In genomic region chr16:57372372-57373116, GRCh38 we compare ENCODE assay signal across 8 cellular contexts. TPM values are rescaled to one million over a fixed set of nuclear protein-coding genes. Genes with fewer than 3 reads are reported as not detected.
DNase-seq lines count a peak whose midpoint lies in the region; TF ChIP-seq lines count a peak whose summit lies in the region.

TSS of gene CX3CL1 (plus strand) at chr16:57372490. CDS start at chr16:57372569, 79 bp downstream.

- no peaks in the 10 kb centered on the region for H3K9me3 Mint-ChIP-seq in H9
- H3K9me3 Mint-ChIP-seq in CD14-positive monocyte: peaks cover 0 to 2% (median 0%) of the 10 kb centered on the region in 7 donors
- H3K9me3 Mint-ChIP-seq in activated CD4-positive, alpha-beta T cell treated with anti-CD3 and anti-CD28 coated beads, Interleukin-2, amount 10 ng/mL, durations not matched to agents 7 days and 5 days: no peaks in the 10 kb centered on the region
- H3K9me3 Mint-ChIP-seq in activated CD4-positive, alpha-beta memory T cell treated with anti-CD3 and anti-CD28 coated beads, Interleukin-2, amount 10 ng/mL, durations not matched to agents 7 days and 5 days: no peaks in the 10 kb centered on the region

- H3K36me3 ChIP-seq in iPS-18a (ENCODE audit: control insufficient read depth, low read depth, low read length): no peaks in the 10 kb centered on the region
- H3K36me3 ChIP-seq in sigmoid colon: no peaks in the 10 kb centered on the region

- DNase-seq in H9: peak; percentile 86
- DNase-seq in astrocyte of the spinal cord (ENCODE audit: low read depth, low spot score): peak; percentile 53
- DNase-seq in sigmoid colon: peak; percentile 87
- no peak for DNase-seq in CD14-positive monocyte (ENCODE audit: low spot score)
- DNase-seq in activated CD4-positive, alpha-beta T cell treated with anti-CD3 and anti-CD28 coated beads, Interleukin-2, amount 10 ng/mL, durations not matched to agents 7 days and 5 days: no peak
- no peak for DNase-seq in NCI-H187 (lab: John Stamatoyannopoulos, UW)
- DNase-seq in activated CD4-positive, alpha-beta memory T cell treated with anti-CD3 and anti-CD28 coated beads, Interleukin-2, amount 10 ng/mL, durations not matched to agents 7 days and 5 days: no peak

- TF ChIP-seq EP300 in sigmoid colon (IDR thresholded peaks at IDR 0.05): no peak

- H3K36me3 Mint-ChIP-seq in H9 (ENCODE audit: insufficient read depth in 1 of 3, low read depth in 3 of 3) (no peaks in the 10 kb centered on the region), CD14-positive monocyte (no peaks in the 10 kb centered on the region)
- no peaks in the 10 kb centered on the region for H3K36me3 Mint-ChIP-seq in activated CD4-positive, alpha-beta T cell treated with anti-CD3 and anti-CD28 coated beads, Interleukin-2, amount 10 ng/mL, durations not matched to agents 7 days and 5 days (ENCODE audit: low read depth)
- H3K36me3 Mint-ChIP-seq in activated CD4-positive, alpha-beta memory T cell treated with anti-CD3 and anti-CD28 coated beads, Interleukin-2, amount 10 ng/mL, durations not matched to agents 7 days and 5 days (ENCODE audit: low read depth): no peaks in the 10 kb centered on the region

- peak within 1 kb of the TSS; percentile 14 for H3K4me2 ChIP-seq in H9 (ENCODE audit: insufficient read depth, insufficient read length, low read length)

- peak within 1 kb of the TSS; percentile 31 for H3K4me3 ChIP-seq in astrocyte of the spinal cord (ENCODE audit: low read depth, low read length)
- peak within 1 kb of the TSS; percentile 39 for H3K4me3 ChIP-seq in iPS-18a (ENCODE audit: low read length)
- H3K4me3 ChIP-seq in sigmoid colon: peak within 1 kb of the TSS; percentile 44 to 65 (median 60)

- no peak within 1 kb of the TSS for H3K56ac ChIP-seq in H9 (ENCODE audit: insufficient read length, low read depth, low read length)

- peaks cover 22 to 29% of the 10 kb centered on the region in 2 experiments for H3K4me1 Mint-ChIP-seq in H9
- peaks cover 3% of the 10 kb centered on the region for H3K4me1 Mint-ChIP-seq in CD14-positive monocyte
- peaks cover 4% of the 10 kb centered on the region for H3K4me1 Mint-ChIP-seq in activated CD4-positive, alpha-beta T cell treated with anti-CD3 and anti-CD28 coated beads, Interleukin-2, amount 10 ng/mL, durations not matched to agents 7 days and 5 days
- H3K4me1 Mint-ChIP-seq in activated CD4-positive, alpha-beta memory T cell treated with anti-CD3 and anti-CD28 coated beads, Interleukin-2, amount 10 ng/mL, durations not matched to agents 7 days and 5 days: peaks cover 4% of the 10 kb centered on the region

- no peaks in the 10 kb centered on the region for H4K20me1 ChIP-seq in H9 (ENCODE audit: control insufficient read depth, insufficient read depth, insufficient read length)

- no peak within 1 kb of the TSS for H3K9ac ChIP-seq in H9 (ENCODE audit: extremely low read depth, insufficient read length, low read length)
- H3K9ac ChIP-seq in iPS-18a (ENCODE audit: low read length): peak within 1 kb of the TSS; percentile 14

- no peak within 1 kb of the TSS for H3K23ac ChIP-seq in H9 (ENCODE audit: insufficient read length, low read depth, low read length)

- H2BK5ac ChIP-seq in H9 (ENCODE audit: insufficient read length, low read length): no peak within 1 kb of the TSS

- CTCF ChIA-PET in activated CD4-positive, alpha-beta T cell treated with anti-CD3 and anti-CD28 coated beads, Interleukin-2, amount 10 ng/mL, durations not matched to agents 7 days and 5 days (lab: Charles Lee): interaction anchor here (0.7 kb wide), 1 partner anchor 331 kb away, joined by 3 read pairs; no protein-coding TSS in a partner anchor
- CTCF ChIA-PET in activated CD4-positive, alpha-beta memory T cell treated with anti-CD3 and anti-CD28 coated beads, Interleukin-2, amount 10 ng/mL, durations not matched to agents 7 days and 5 days (lab: Charles Lee): no interaction called here

- intact Hi-C loops in sigmoid colon (cut with DNase I): loop anchor here (5.0 kb wide), 1 partner anchor 70 kb away; no protein-coding TSS in a partner anchor
- intact Hi-C loops in CD14-positive monocyte (cut with micrococcal nuclease): no loop called here

- no peak within 1 kb of the TSS for H2BK20ac ChIP-seq in H9 (ENCODE audit: low read depth, low read length, poor library complexity, severe bottlenecking)

- no peak within 1 kb of the TSS for H4K91ac ChIP-seq in H9 (ENCODE audit: insufficient read length, low read depth, low read length)

- H3K27me3 Mint-ChIP-seq in H9 (ENCODE audit: low read depth) (peaks cover 1% of the 10 kb centered on the region; the same call in 1 of the 2 replicates), CD14-positive monocyte (ENCODE audit: low read depth in 3 of 3) (peaks cover 10 to 28% (median 18%) of the 10 kb centered on the region in 3 donors)
- H3K27me3 Mint-ChIP-seq in activated CD4-positive, alpha-beta T cell treated with anti-CD3 and anti-CD28 coated beads, Interleukin-2, amount 10 ng/mL, durations not matched to agents 7 days and 5 days: peaks cover 2% of the 10 kb centered on the region
- peaks cover 10% of the 10 kb centered on the region for H3K27me3 Mint-ChIP-seq in activated CD4-positive, alpha-beta memory T cell treated with anti-CD3 and anti-CD28 coated beads, Interleukin-2, amount 10 ng/mL, durations not matched to agents 7 days and 5 days

- H3K27me3 ChIP-seq in H9 (ENCODE audit: insufficient read depth, low read length) (no peaks in the 10 kb centered on the region), iPS-18a (ENCODE audit: control insufficient read depth, insufficient read depth, low read length) (no peaks in the 10 kb centered on the region), sigmoid colon (peaks cover 0 to 4% (median 0%) of the 10 kb centered on the region in 3 donors)

- H3T11ph ChIP-seq in H9 (ENCODE audit: low read length): no peak within 1 kb of the TSS

- no peak within 1 kb of the TSS for H2BK120ac ChIP-seq in H9 (ENCODE audit: low read depth, low read length, poor library complexity, severe bottlenecking)

- H3K27ac ChIP-seq in H9 (ENCODE audit: insufficient read length, low read depth, low read length) (no peak within 1 kb of the TSS), iPS-18a (ENCODE audit: low read length) (no peak within 1 kb of the TSS), sigmoid colon (peak within 1 kb of the TSS; percentile 82 to 95 (median 88))

- no peak within 1 kb of the TSS for H3K4ac ChIP-seq in H9 (ENCODE audit: low read depth, low read length)

- peak; percentile 51 to 57 for TF ChIP-seq POLR2A in sigmoid colon (IDR thresholded peaks at IDR 0.05)

- POLR2A ChIA-PET in activated CD4-positive, alpha-beta T cell treated with anti-CD3 and anti-CD28 coated beads, Interleukin-2, amount 10 ng/mL, durations not matched to agents 7 days and 5 days (lab: Charles Lee): no interaction called here
- POLR2A ChIA-PET in activated CD4-positive, alpha-beta memory T cell treated with anti-CD3 and anti-CD28 coated beads, Interleukin-2, amount 10 ng/mL, durations not matched to agents 7 days and 5 days (lab: Charles Lee): interaction anchor here (0.6 kb wide), 1 partner anchor 112 kb away, joined by 3 read pairs; no protein-coding TSS in a partner anchor

- no peaks in the 10 kb centered on the region for H3K79me1 ChIP-seq in H9 (ENCODE audit: insufficient read depth, low read depth, low read length, poor library complexity, severe bottlenecking)

- H3K18ac ChIP-seq in H9 (ENCODE audit: insufficient read length, low read depth, low read length): peak within 1 kb of the TSS; percentile 41

- peak within 1 kb of the TSS in 1 of 3 experiments; percentile 28; a peak in 1 of 7 replicates for H3K27ac Mint-ChIP-seq in H9
- no peak within 1 kb of the TSS for H3K27ac Mint-ChIP-seq in CD14-positive monocyte
- H3K27ac Mint-ChIP-seq in activated CD4-positive, alpha-beta T cell treated with anti-CD3 and anti-CD28 coated beads, Interleukin-2, amount 10 ng/mL, durations not matched to agents 7 days and 5 days: no peak within 1 kb of the TSS
- no peak within 1 kb of the TSS for H3K27ac Mint-ChIP-seq in activated CD4-positive, alpha-beta memory T cell treated with anti-CD3 and anti-CD28 coated beads, Interleukin-2, amount 10 ng/mL, durations not matched to agents 7 days and 5 days

- H4K5ac ChIP-seq in H9 (ENCODE audit: insufficient read length, low read depth, low read length): no peak within 1 kb of the TSS

- H3K23me2 ChIP-seq in H9 (ENCODE audit: insufficient read length, low read depth, low read length, poor library complexity, severe bottlenecking): no peaks in the 10 kb centered on the region

- H3K14ac ChIP-seq in H9 (ENCODE audit: insufficient read depth, low read length): peak within 1 kb of the TSS; percentile 77; the same call in 1 of the 2 replicates

- H2BK12ac ChIP-seq in H9 (ENCODE audit: insufficient read length, low read depth, low read length): no peak within 1 kb of the TSS

- in situ Hi-C loops in astrocyte of the spinal cord (cut with HindIII; ENCODE audit: low sequenced_read_pairs): no loop called here

- H2AK5ac ChIP-seq in H9 (ENCODE audit: insufficient read length, low read length): no peak within 1 kb of the TSS

- peaks cover 3% of the 10 kb centered on the region; the same call in 1 of the 2 replicates for H3K4me1 ChIP-seq in H9 (ENCODE audit: insufficient read depth, low read length)
- H3K4me1 ChIP-seq in iPS-18a (ENCODE audit: control insufficient read depth, low read depth, low read length): peaks cover 16% of the 10 kb centered on the region
- H3K4me1 ChIP-seq in sigmoid colon: peaks cover 0 to 27% (median 23%) of the 10 kb centered on the region in 4 donors

- TF ChIP-seq CTCF in H9 (conservative IDR thresholded peaks at IDR 0.05) (peak; percentile 36; the same call in 2 of the 3 replicates), astrocyte of the spinal cord (IDR thresholded peaks at IDR 0.05; ENCODE audit: low read depth, low read length) (no peak), sigmoid colon (IDR thresholded peaks at IDR 0.05) (no peak), CD14-positive monocyte (IDR thresholded peaks at IDR 0.05) (no peak)

- H3K9me3 ChIP-seq in H9 (ENCODE audit: control insufficient read depth, low read depth, low read length): no peaks in the 10 kb centered on the region
- no peaks in the 10 kb centered on the region for H3K9me3 ChIP-seq in iPS-18a (ENCODE audit: control insufficient read depth, low read depth, low read length)
- no peaks in the 10 kb centered on the region for H3K9me3 ChIP-seq in sigmoid colon

- no peaks in the 10 kb centered on the region for H3K79me2 ChIP-seq in H9 (ENCODE audit: insufficient read depth, low read length)

- H2BK15ac ChIP-seq in H9 (ENCODE audit: low read depth, low read length): no peak within 1 kb of the TSS

- peak within 1 kb of the TSS; percentile 42 to 68; a peak in 4 of 5 replicates for H3K4me3 Mint-ChIP-seq in H9
- H3K4me3 Mint-ChIP-seq in CD14-positive monocyte: no peak within 1 kb of the TSS
- H3K4me3 Mint-ChIP-seq in activated CD4-positive, alpha-beta T cell treated with anti-CD3 and anti-CD28 coated beads, Interleukin-2, amount 10 ng/mL, durations not matched to agents 7 days and 5 days: no peak within 1 kb of the TSS
- no peak within 1 kb of the TSS for H3K4me3 Mint-ChIP-seq in activated CD4-positive, alpha-beta memory T cell treated with anti-CD3 and anti-CD28 coated beads, Interleukin-2, amount 10 ng/mL, durations not matched to agents 7 days and 5 days

- no CpG with 5 or more reads among the region's 23 CpGs for WGBS in H9 (ENCODE audit: extremely low coverage, insufficient read length, low lambda C conversion rate)
- WGBS in sigmoid colon, 2 donors: 13 to 46% methylated on average over 23 of the region's 23 CpGs

- H4K8ac ChIP-seq in H9 (replicated peaks; ENCODE audit: insufficient read length, low read depth, low read length): no peak within 1 kb of the TSS

- no peak within 1 kb of the TSS for H2AFZ ChIP-seq in H9 (ENCODE audit: low read length)

RNA-seq across cellular contexts. Expression of gene CX3CL1, which starts in this region (rescaled TPM):
- 1.6 and 1.7 TPM in 2 replicates for total RNA-seq in H9 (2021)
- total RNA-seq in sigmoid colon: 10 to 100 TPM in 1 of 4 donors, 1 to 10 TPM in 3; 3.5 to 18.6 (median 6.7) TPM
- 10 to 100 TPM in 1 of 3 donors, under 1 TPM in 2; 0.23 to 11.1 (median 0.60) TPM for polyA plus RNA-seq in sigmoid colon
- polyA plus RNA-seq in CD14-positive monocyte: not detected
- not detected for total RNA-seq in activated CD4-positive, alpha-beta T cell treated with anti-CD3 and anti-CD28 coated beads, Interleukin-2, amount 10 ng/mL, durations not matched to agents 7 days and 5 days
- total RNA-seq in activated CD4-positive, alpha-beta memory T cell treated with anti-CD3 and anti-CD28 coated beads, Interleukin-2, amount 10 ng/mL, durations not matched to agents 7 days and 5 days: not detected

Comparison
In these comparisons a context has a peak if more than half of its experiments do, and no peak if none do; other contexts are left out.
1. DNase-seq: peak in H9 (single experiment), astrocyte of the spinal cord (single experiment) and sigmoid colon (single experiment); none in CD14-positive monocyte (single experiment), activated CD4-positive, alpha-beta T cell treated with anti-CD3 and anti-CD28 coated beads, Interleukin-2, amount 10 ng/mL, durations not matched to agents 7 days and 5 days (single experiment), NCI-H187 (0 of 2) and activated CD4-positive, alpha-beta memory T cell treated with anti-CD3 and anti-CD28 coated beads, Interleukin-2, amount 10 ng/mL, durations not matched to agents 7 days and 5 days (single experiment).
2. H3K27ac ChIP-seq: peak in sigmoid colon (4 of 4); none in H9 (single experiment) and iPS-18a (single experiment).
3. H3K4me3 Mint-ChIP-seq: peak in H9 (2 of 2); none in CD14-positive monocyte (0 of 2), activated CD4-positive, alpha-beta T cell treated with anti-CD3 and anti-CD28 coated beads, Interleukin-2, amount 10 ng/mL, durations not matched to agents 7 days and 5 days (single experiment) and activated CD4-positive, alpha-beta memory T cell treated with anti-CD3 and anti-CD28 coated beads, Interleukin-2, amount 10 ng/mL, durations not matched to agents 7 days and 5 days (single experiment).
4. Peak in every context shown above with its lines, with median percentiles within 50 percentile points of each other: H3K4me3 ChIP-seq.